8 cellular contexts compared by ENCODE assay signal in genomic region chr3:191051037-191051436, GRCh38.
DNase-seq lines count a peak whose midpoint lies in the region; ATAC-seq and TF ChIP-seq lines count a peak whose summit lies in the region.

No MANE protein-coding gene starts in this region.

- WGBS in tibial nerve, 2 donors: 19 to 23% methylated on average over 4 of the region's 4 CpGs

- H3K4me3 ChIP-seq in Panc1 (ENCODE audit: low read depth in 2 of 2, low read length in 2 of 2) (no peak overlapping the region), fibroblast of villous mesenchyme (ENCODE audit: low read depth, low read length) (no peak overlapping the region), tibial nerve (no peak overlapping the region)

- TF ChIP-seq CTCF in Panc1 (IDR thresholded peaks at IDR 0.05): peak; percentile 68
- peak; percentile 38 for TF ChIP-seq CTCF in fibroblast of villous mesenchyme (IDR thresholded peaks at IDR 0.05; ENCODE audit: insufficient read depth, low read depth, low read length)
- peak in 3 of 5 experiments; percentile 32 to 47 (median 46) for TF ChIP-seq CTCF in tibial nerve (IDR thresholded peaks at IDR 0.05)

- BruUV-seq in Panc1 (replicated peaks; lab: Mats Ljungman, UMichigan): no TSS peak

- H3K36me3 ChIP-seq in Panc1 (ENCODE audit: control insufficient read depth, insufficient read depth, low read length): no peaks in the 10 kb centered on the region
- H3K36me3 ChIP-seq in tibial nerve: no peaks in the 10 kb centered on the region

- H3K4me1 ChIP-seq in Panc1 (ENCODE audit: control insufficient read depth, insufficient read depth, low read length) (no peaks in the 10 kb centered on the region), tibial nerve (no peaks in the 10 kb centered on the region)

- H3K27ac ChIP-seq in Panc1 (ENCODE audit: low read length) (no peak overlapping the region), tibial nerve (no peak overlapping the region)

- intact Hi-C loops in Panc1 (cut with micrococcal nuclease; ENCODE audit: unreplicated experiment): loop anchor here (1.0 kb wide), 2 partner anchors 167 to 240 kb away; no protein-coding TSS in a partner anchor

- ATAC-seq in HG03175 (IDR thresholded peaks at IDR 0.05; ENCODE audit: unreplicated experiment) (peak; percentile 60), Panc1 (peak; percentile 81)

- in situ Hi-C loops in Panc1 (cut with HindIII; ENCODE audit: low pct_unique_long_range_greater_than_20kb, low sequenced_read_pairs): no loop called here

- H3K27me3 ChIP-seq in Panc1 (ENCODE audit: control insufficient read depth, insufficient read depth, low read length): no peaks in the 10 kb centered on the region
- no peaks in the 10 kb centered on the region for H3K27me3 ChIP-seq in tibial nerve

- TF ChIP-seq EP300 in tibial nerve (IDR thresholded peaks at IDR 0.05): no peak

- CTCF ChIA-PET in Panc1 (lab: Charles Lee): interaction anchor here (1.0 to 1.5 kb wide), 3 partner anchors 93 to 237 kb away, joined by 3 to 13 read pairs (median 3); no protein-coding TSS in a partner anchor

- POLR2A ChIA-PET in Panc1 (lab: Charles Lee): no interaction called here

- DNase-seq in SHP77 (lab: John Stamatoyannopoulos, UW): peak; percentile 1 to 8
- DNase-seq in SHP77 treated with DMSO at 0.1 percent for 48 hours (lab: John Stamatoyannopoulos, UW): no peak
- no peak for DNase-seq in Panc1 (ENCODE audit: low read depth, low spot score)
- DNase-seq in fibroblast of villous mesenchyme (ENCODE audit: low read depth): peak; percentile 42
- no peak for DNase-seq in tibial nerve (ENCODE audit: low spot score in 2 of 2)
- DNase-seq in stimulated activated naive CD4-positive, alpha-beta T cell (lab: John Stamatoyannopoulos, UW): no peak
- DNase-seq in activated CD8-positive, alpha-beta memory T cell treated with anti-CD3 and anti-CD28 coated beads, Interleukin-2, amount 50 U/mL, for 48 hours: no peak

- no peak for TF ChIP-seq POLR2A in tibial nerve (IDR thresholded peaks at IDR 0.05)

- no peaks in the 10 kb centered on the region for H3K9me3 ChIP-seq in Panc1 (ENCODE audit: control insufficient read depth, insufficient read depth, low read depth, low read length)
- H3K9me3 ChIP-seq in tibial nerve: no peaks in the 10 kb centered on the region

Comparison
In these comparisons a context has a peak if more than half of its experiments do, and no peak if none do; other contexts are left out.
1. DNase-seq: peak in SHP77 (2 of 2) and fibroblast of villous mesenchyme (single experiment); none in SHP77 treated with DMSO at 0.1 percent for 48 hours (single experiment), Panc1 (single experiment), tibial nerve (0 of 2), stimulated activated naive CD4-positive, alpha-beta T cell (0 of 6) and activated CD8-positive, alpha-beta memory T cell treated with anti-CD3 and anti-CD28 coated beads, Interleukin-2, amount 50 U/mL, for 48 hours (single experiment).
2. Peak in every context shown above with its lines, with median percentiles within 50 percentile points of each other: CTCF ChIP-seq.